Comparison of ENCODE assay signal across 17 cellular contexts in the genomic region with DNA sequence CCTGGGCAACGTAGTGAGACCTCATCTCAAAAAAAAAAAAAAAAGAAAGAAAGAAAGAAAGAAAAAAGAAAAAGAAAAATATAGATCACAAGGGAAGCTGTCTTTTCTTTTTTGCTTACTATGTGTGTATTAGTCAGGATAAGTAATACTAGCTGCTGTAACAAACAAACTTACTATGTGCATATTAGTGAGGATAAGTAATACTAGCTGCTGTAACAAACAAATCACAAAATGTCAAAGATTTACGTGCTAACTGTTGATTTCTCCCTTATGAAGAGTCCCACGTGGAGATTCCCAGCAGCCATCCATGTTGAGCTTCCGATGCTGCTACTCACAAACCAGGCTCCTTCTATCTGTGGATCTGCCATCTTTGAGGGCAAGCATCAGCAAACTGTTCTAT. TPM values are rescaled to one million over a fixed set of nuclear protein-coding genes. Genes with fewer than 3 reads are reported as not detected.
DNase-seq lines count a peak whose midpoint lies in the region; ATAC-seq, FAIRE-seq and TF ChIP-seq lines count a peak whose summit lies in the region.
"Had no signal": no experiment of that assay in that cellular context is flagged by ENCODE, and none has a peak within 500 bp of the region (broad histone marks: within the 10 kb centered on the region; RNA-seq: fewer than 3 reads in every experiment).

No MANE protein-coding gene starts in this region.

- 19% methylated on average over 4 of the region's 4 CpGs for WGBS in HepG2 (ENCODE audit: low lambda C conversion rate)
- 53% methylated on average over 4 of the region's 4 CpGs for WGBS in right lobe of liver (ENCODE audit: insufficient coverage, low coverage, low lambda C conversion rate, missing lambda C conversion rate)

- H3K4me2 ChIP-seq in HepG2 (ENCODE audit: low read depth, low read length), result no peak overlapping the region

- TF ChIP-seq CTCF in HepG2 (CRISPR knock-in tag; IDR thresholded peaks at IDR 0.05) (no peak), right lobe of liver (IDR thresholded peaks at IDR 0.05) (no peak), nephron progenitor cell (IDR thresholded peaks at IDR 0.05) (no peak), upper lobe of right lung (IDR thresholded peaks at IDR 0.05) (no peak)

- TF ChIP-seq POLR2A in HepG2 (IDR thresholded peaks at IDR 0.05; ENCODE audit: insufficient read depth in 1 of 2, low read depth in 2 of 2, low read length in 2 of 2) (no peak), right lobe of liver (IDR thresholded peaks at IDR 0.05) (no peak)

- CTCF ChIA-PET in HepG2 (lab: Yijun Ruan, JAX; ENCODE audit: low intra/inter-chr PET ratio, low total read pairs), result no interaction called here
- CTCF ChIA-PET in CD4-positive, alpha-beta memory T cell (lab: Charles Lee; ENCODE audit: partially characterized antibody), result interaction anchor here (0.6 to 23.4 kb wide), 10 partner anchors 8 to 405 kb away, joined by 3 to 415 read pairs (median 4); no protein-coding TSS in a partner anchor

- H3K4me3 Mint-ChIP-seq in CD4-positive, alpha-beta memory T cell, result peak overlapping the region in 3 of 8 donors; percentile 51 to 65 (median 64)
- H3K4me3 Mint-ChIP-seq in activated T-helper 2 cell treated with anti-CD3 and anti-CD28 coated beads, Interferon-gamma antibody, Interleukin-2, Interleukin-4, amounts not matched to agents 10 μg/mL and 5 μg/mL and 100 μg/mL, durations not matched to agents 14 hours and 24 hours and 36 hours (ENCODE audit: low read depth), result no peak overlapping the region
- H3K4me3 Mint-ChIP-seq in nephron progenitor cell, result no peak overlapping the region

- POLR2A ChIA-PET in HepG2 (lab: Yijun Ruan, JAX), result interaction anchor here (0.6 to 1.3 kb wide), 2 partner anchors 32 to 36 kb away, joined by 3 to 4 read pairs; a partner anchor contains a TSS
- POLR2A ChIA-PET in CD4-positive, alpha-beta memory T cell (lab: Charles Lee; ENCODE audit: partially characterized antibody), result interaction anchor here (0.6 to 5.0 kb wide), 11 partner anchors 8 to 291 kb away, joined by 3 to 78 read pairs (median 16); a partner anchor contains a TSS

- intact Hi-C loops in HepG2 (cut with micrococcal nuclease; ENCODE audit: unreplicated experiment), result no loop called here
- intact Hi-C loops in right lobe of liver (cut with DNase I), result loop anchor here in 1 of 2 donors (10.0 kb wide), 2 partner anchors 53 to 203 kb away; no protein-coding TSS in a partner anchor
- intact Hi-C loops in CD4-positive, alpha-beta memory T cell (cut with micrococcal nuclease), result no loop called here
- intact Hi-C loops in activated T-helper 2 cell treated with anti-CD3 and anti-CD28 coated beads, Interferon-gamma antibody, Interleukin-2, Interleukin-4, amounts not matched to agents 10 μg/mL and 5 μg/mL and 100 μg/mL, durations not matched to agents 14 hours and 24 hours and 36 hours (cut with micrococcal nuclease), result loop anchor here (5.0 to 10.0 kb wide), 2 partner anchors 236 to 577 kb away; no protein-coding TSS in a partner anchor
- intact Hi-C loops in upper lobe of right lung (cut with DNase I), result no loop called here

- no peaks in the 10 kb centered on the region for H3K27me3 Mint-ChIP-seq in CD4-positive, alpha-beta memory T cell
- no peaks in the 10 kb centered on the region for H3K27me3 Mint-ChIP-seq in activated T-helper 2 cell treated with anti-CD3 and anti-CD28 coated beads, Interferon-gamma antibody, Interleukin-2, Interleukin-4, amounts not matched to agents 10 μg/mL and 5 μg/mL and 100 μg/mL, durations not matched to agents 14 hours and 24 hours and 36 hours (ENCODE audit: low read depth)
- peaks cover 31% of the 10 kb centered on the region for H3K27me3 Mint-ChIP-seq in nephron progenitor cell (ENCODE audit: low read depth, poor library complexity)

- H3K9me3 ChIP-seq in HepG2 (ENCODE audit: low read length) (no peaks in the 10 kb centered on the region), right lobe of liver (no peaks in the 10 kb centered on the region), upper lobe of right lung (no peaks in the 10 kb centered on the region)
- no peaks in the 10 kb centered on the region for H3K9me3 ChIP-seq in CD4-positive, alpha-beta memory T cell (ENCODE audit: control insufficient read depth in 1 of 2, low read length in 2 of 2)

- H3K79me2 ChIP-seq in HepG2 (ENCODE audit: insufficient read depth, low read length), result no peaks in the 10 kb centered on the region

- H3K27me3 ChIP-seq in HepG2 (ENCODE audit: control insufficient read depth in 1 of 2, insufficient read depth in 2 of 2, low read length in 2 of 2), result peaks cover 0 to 10% of the 10 kb centered on the region in 2 experiments; a peak in 2 of 5 replicates
- no peaks in the 10 kb centered on the region for H3K27me3 ChIP-seq in right lobe of liver
- H3K27me3 ChIP-seq in CD4-positive, alpha-beta memory T cell (ENCODE audit: insufficient read depth, low read length), result no peaks in the 10 kb centered on the region
- no peaks in the 10 kb centered on the region for H3K27me3 ChIP-seq in upper lobe of right lung
- H3K27me3 ChIP-seq: SJCRH30 had no signal

- FAIRE-seq in HepG2 (lab: Jason Lieb, UNC), result no peak
- FAIRE-seq: GM19239 had no signal

- peaks cover 0 to 2% of the 10 kb centered on the region in 2 donors for H3K36me3 Mint-ChIP-seq in CD4-positive, alpha-beta memory T cell
- H3K36me3 Mint-ChIP-seq in activated T-helper 2 cell treated with anti-CD3 and anti-CD28 coated beads, Interferon-gamma antibody, Interleukin-2, Interleukin-4, amounts not matched to agents 10 μg/mL and 5 μg/mL and 100 μg/mL, durations not matched to agents 14 hours and 24 hours and 36 hours (ENCODE audit: low read depth), result peaks cover 14% of the 10 kb centered on the region
- no peaks in the 10 kb centered on the region for H3K36me3 Mint-ChIP-seq in nephron progenitor cell (ENCODE audit: low read depth)

- TF ChIP-seq EP300 in HepG2 (IDR thresholded peaks at IDR 0.05; ENCODE audit: low read depth in 2 of 2, low read length in 2 of 2) (no peak), HepG2 (CRISPR knock-in tag; IDR thresholded peaks at IDR 0.05; ENCODE audit: borderline replicate concordance) (no peak)

- H3K27ac ChIP-seq in HepG2 (ENCODE audit: extremely low read length, insufficient read depth, low read length) (no peak overlapping the region), right lobe of liver (no peak overlapping the region), upper lobe of right lung (no peak overlapping the region)
- H3K27ac ChIP-seq in CD4-positive, alpha-beta memory T cell (ENCODE audit: low read depth, low read length), result no peak overlapping the region
- H3K27ac ChIP-seq: SJCRH30 had no signal

- no peaks in the 10 kb centered on the region for H4K20me1 ChIP-seq in HepG2 (ENCODE audit: insufficient read depth, low read length)

- no peak for DNase-seq in HepG2 (ENCODE audit: low spot score)
- no peak for DNase-seq in right lobe of liver
- DNase-seq in CD4-positive, alpha-beta memory T cell, result no peak
- no peak for DNase-seq in activated T-helper 2 cell treated with anti-CD3 and anti-CD28 coated beads, Interferon-gamma antibody, Interleukin-2, Interleukin-4, amounts not matched to agents 10 μg/mL and 5 μg/mL and 100 μg/mL, durations not matched to agents 14 hours and 24 hours and 36 hours (ENCODE audit: low spot score)
- no peak for DNase-seq in nephron progenitor cell
- DNase-seq in upper lobe of right lung, result no peak
- DNase-seq: C1 segment of cervical spinal cord, Kasumi-1, NCI-H1694, NCI-H2081 treated with DMSO at 0.1 percent for 48 hours, NCI-H2171 treated with DMSO at 0.1 percent for 48 hours, NCI-H524 treated with DMSO at 0.1 percent for 48 hours, NCI-H82, SJCRH30 had no signal

- no TSS peak for BruUV-seq in HepG2 (replicated peaks; lab: Mats Ljungman, UMichigan)

- TF ChIP-seq RAD21 in HepG2 (CRISPR knock-in tag; IDR thresholded peaks at IDR 0.05), result no peak

- H3K4me1 ChIP-seq in HepG2 (ENCODE audit: insufficient read depth, low read length) (no peaks in the 10 kb centered on the region), right lobe of liver (no peaks in the 10 kb centered on the region), upper lobe of right lung (no peaks in the 10 kb centered on the region)
- H3K4me1 ChIP-seq in CD4-positive, alpha-beta memory T cell (ENCODE audit: insufficient read depth, low read length), result peaks cover 72% of the 10 kb centered on the region
- H3K4me1 ChIP-seq: SJCRH30 had no signal

- ATAC-seq in HepG2 (no peak), right lobe of liver (no peak), HG02885 (IDR thresholded peaks at IDR 0.05; ENCODE audit: poor library complexity, unreplicated experiment) (no peak), upper lobe of right lung (no peak)
- ATAC-seq: Panc1 had no signal

- no peaks in the 10 kb centered on the region for H3K36me3 ChIP-seq in HepG2 (replicated peaks in 1 of 2; ENCODE audit: control insufficient read depth in 1 of 2, insufficient read depth in 2 of 2, low read length in 2 of 2)
- no peaks in the 10 kb centered on the region for H3K36me3 ChIP-seq in right lobe of liver
- H3K36me3 ChIP-seq in CD4-positive, alpha-beta memory T cell (ENCODE audit: insufficient read depth, low read length), result no peaks in the 10 kb centered on the region
- H3K36me3 ChIP-seq in upper lobe of right lung, result no peaks in the 10 kb centered on the region
- H3K36me3 ChIP-seq: SJCRH30 had no signal

- in situ Hi-C loops in HepG2 (cut with HindIII; ENCODE audit: extremely low pct_ligation_motif_present, low pct_unique_long_range_greater_than_20kb), result loop anchor here (10.0 kb wide), 1 partner anchor 283 kb away; no protein-coding TSS in a partner anchor

- H2AFZ ChIP-seq in HepG2 (ENCODE audit: low read length), result no peak overlapping the region

- H3K4me1 Mint-ChIP-seq in CD4-positive, alpha-beta memory T cell, result peaks cover 56 to 90% (median 74%) of the 10 kb centered on the region in 4 donors
- peaks cover 55% of the 10 kb centered on the region for H3K4me1 Mint-ChIP-seq in activated T-helper 2 cell treated with anti-CD3 and anti-CD28 coated beads, Interferon-gamma antibody, Interleukin-2, Interleukin-4, amounts not matched to agents 10 μg/mL and 5 μg/mL and 100 μg/mL, durations not matched to agents 14 hours and 24 hours and 36 hours (ENCODE audit: low read depth)
- no peaks in the 10 kb centered on the region for H3K4me1 Mint-ChIP-seq in nephron progenitor cell

- peaks cover 0 to 6% (median 0%) of the 10 kb centered on the region in 8 donors for H3K9me3 Mint-ChIP-seq in CD4-positive, alpha-beta memory T cell
- H3K9me3 Mint-ChIP-seq in activated T-helper 2 cell treated with anti-CD3 and anti-CD28 coated beads, Interferon-gamma antibody, Interleukin-2, Interleukin-4, amounts not matched to agents 10 μg/mL and 5 μg/mL and 100 μg/mL, durations not matched to agents 14 hours and 24 hours and 36 hours, result peaks cover 14% of the 10 kb centered on the region
- peaks cover 12% of the 10 kb centered on the region for H3K9me3 Mint-ChIP-seq in nephron progenitor cell

- no peak overlapping the region for H3K4me3 ChIP-seq in HepG2 (replicated peaks in 1 of 3; ENCODE audit: insufficient read depth in 1 of 3, low read depth in 2 of 3, low read length in 3 of 3)
- no peak overlapping the region for H3K4me3 ChIP-seq in right lobe of liver
- no peak overlapping the region for H3K4me3 ChIP-seq in CD4-positive, alpha-beta memory T cell (ENCODE audit: low read length in 2 of 2)
- no peak overlapping the region for H3K4me3 ChIP-seq in upper lobe of right lung
- H3K4me3 ChIP-seq: SJCRH30 had no signal

- H3K9ac ChIP-seq in HepG2 (ENCODE audit: insufficient read depth, low read depth, low read length), result no peak overlapping the region

- H3K27ac Mint-ChIP-seq in CD4-positive, alpha-beta memory T cell, result peak overlapping the region; percentile 61 to 98 (median 91)
- H3K27ac Mint-ChIP-seq in activated T-helper 2 cell treated with anti-CD3 and anti-CD28 coated beads, Interferon-gamma antibody, Interleukin-2, Interleukin-4, amounts not matched to agents 10 μg/mL and 5 μg/mL and 100 μg/mL, durations not matched to agents 14 hours and 24 hours and 36 hours, result peak overlapping the region; percentile 25
- no peak overlapping the region for H3K27ac Mint-ChIP-seq in nephron progenitor cell

RNA-seq across cellular contexts. Expression of a gene that starts 31.7 kb away (rescaled TPM):
- 5.2 and 8.6 TPM in 2 replicates for total RNA-seq in HepG2 (2016; rRNA removed; fragmentation: Illumina TruSeq; extraction: Trizol)
- 4.8 and 8.6 TPM in 2 replicates for total RNA-seq in HepG2 (2016; cell fraction: cytosol; rRNA removed; fragmentation: Illumina TruSeq; extraction: Trizol; ENCODE audit: low read depth)
- total RNA-seq in HepG2 (2016; cell fraction: insoluble cytoplasmic fraction; rRNA removed; fragmentation: Illumina TruSeq; extraction: Trizol), result 6.8 and 8.9 TPM in 2 replicates
- 5.4 and 6.5 TPM in 2 replicates for total RNA-seq in HepG2 (2016; cell fraction: membrane; rRNA removed; fragmentation: Illumina TruSeq; extraction: Trizol)
- 10.5 and 11.8 TPM in 2 replicates for total RNA-seq in HepG2 (2016; cell fraction: nucleus; rRNA removed; fragmentation: Illumina TruSeq; extraction: Trizol)
- 3.3 and 4.0 TPM in 2 replicates for polyA plus RNA-seq in HepG2 (2011; rRNA removed)
- polyA plus RNA-seq in HepG2 (2011; cell fraction: cytosol; rRNA removed), result 1.7 and 1.8 TPM in 2 replicates
- polyA plus RNA-seq in HepG2 (2011; cell fraction: nucleus; rRNA removed), result 18.0 and 23.0 TPM in 2 replicates
- 3.3 and 3.7 TPM in 2 replicates for polyA plus RNA-seq in HepG2 (2012)
- 1.4 and 2.0 TPM in 2 replicates for polyA plus RNA-seq in HepG2 (2016; cell fraction: cytosol; fragmentation: Illumina TruSeq; extraction: Trizol; ENCODE audit: low read depth)
- 8.2 and 9.2 TPM in 2 replicates for polyA plus RNA-seq in HepG2 (2016; cell fraction: insoluble cytoplasmic fraction; fragmentation: Illumina TruSeq; extraction: Trizol; ENCODE audit: low read depth)
- polyA plus RNA-seq in HepG2 (2016; cell fraction: membrane; fragmentation: Illumina TruSeq; extraction: Trizol; ENCODE audit: low read depth), result 2.7 and 2.8 TPM in 2 replicates
- polyA plus RNA-seq in HepG2 (2016; cell fraction: nucleus; fragmentation: Illumina TruSeq; extraction: Trizol; ENCODE audit: insufficient read depth, low read depth), result 14.1 and 16.6 TPM in 2 replicates
- 8.5 and 15.7 TPM in 2 replicates for polyA minus RNA-seq in HepG2 (2011; rRNA and poly(A)+ RNA removed; ENCODE audit: low replicate concordance)
- polyA minus RNA-seq in HepG2 (2011; cell fraction: cytosol; rRNA and poly(A)+ RNA removed), result 1.7 and 2.4 TPM in 2 replicates
- polyA minus RNA-seq in HepG2 (2011; cell fraction: nucleus; rRNA and poly(A)+ RNA removed), result 13.1 and 14.7 TPM in 2 replicates
- total RNA-seq in right lobe of liver, result 100 to 1,000 TPM in 1 of 6 experiments, 10 to 100 TPM in 5; 11.2 to 153 (median 66.7) TPM
- total RNA-seq in CD4-positive, alpha-beta memory T cell, result 10 to 100 TPM; 28.6 to 31.0 TPM
- 1 to 10 TPM; 4.8 to 8.1 TPM for polyA plus RNA-seq in CD4-positive, alpha-beta memory T cell
- 13.5 and 17.3 TPM in 2 replicates for total RNA-seq in activated T-helper 2 cell treated with anti-CD3 and anti-CD28 coated beads, Interferon-gamma antibody, Interleukin-2, Interleukin-4, amounts not matched to agents 10 μg/mL and 5 μg/mL and 100 μg/mL, durations not matched to agents 14 hours and 24 hours and 36 hours
- total RNA-seq in upper lobe of right lung, result 6.1 TPM
